Comparison of ENCODE assay signal across 9 cellular contexts in the genomic region with DNA sequence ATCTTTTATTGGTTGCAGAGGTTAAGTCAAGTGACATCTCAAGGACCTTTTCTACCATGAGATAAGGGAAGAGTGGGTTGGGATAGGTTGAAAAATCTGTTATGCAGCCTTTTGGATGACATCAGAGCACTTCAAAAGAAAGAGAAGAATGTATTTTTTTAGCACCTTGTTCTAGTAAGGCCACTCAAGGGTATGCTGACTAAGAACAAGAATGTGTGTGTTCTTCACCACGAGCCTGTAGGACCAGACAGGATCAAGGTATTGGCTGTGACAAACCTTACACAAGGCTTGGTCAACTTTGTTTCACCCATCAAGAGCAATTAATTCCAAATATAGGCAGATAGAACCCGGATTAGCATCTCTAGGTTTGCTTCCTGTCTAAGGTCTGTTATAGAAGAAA.
DNase-seq lines count a peak whose midpoint lies in the region; ATAC-seq lines count a peak whose summit lies in the region.
"Had no signal": no experiment of that assay in that cellular context is flagged by ENCODE, and none has a peak within 500 bp of the region (broad histone marks: within the 10 kb centered on the region; RNA-seq: fewer than 3 reads in every experiment).

No MANE protein-coding gene starts in this region.

- no peak overlapping the region for H3K27ac Mint-ChIP-seq in naive B cell

- H3K27me3 Mint-ChIP-seq in naive B cell = no peaks in the 10 kb centered on the region

- no peak overlapping the region for H3K4me3 Mint-ChIP-seq in naive B cell
- H3K4me3 Mint-ChIP-seq: neural crest cell had no signal

- ATAC-seq in GM18858 (IDR thresholded peaks at IDR 0.05; ENCODE audit: unreplicated experiment) (peak; percentile 87), GM21390 (IDR thresholded peaks at IDR 0.05; ENCODE audit: unreplicated experiment) (peak; percentile 78), HG03175 (IDR thresholded peaks at IDR 0.05; ENCODE audit: unreplicated experiment) (peak; percentile 91), naive B cell (ENCODE audit: low read depth in 2 of 2) (peak; percentile 28 to 31), left lobe of liver (no peak)

- H3K9me3 Mint-ChIP-seq in naive B cell = no peaks in the 10 kb centered on the region

- DNase-seq in naive B cell (no peak), NCI-H2081 (lab: John Stamatoyannopoulos, UW) (no peak), left lobe of liver (ENCODE audit: low spot score) (no peak), UCSD-AML1 (lab: John Stamatoyannopoulos, UW; ENCODE audit: unreplicated experiment) (no peak)
- DNase-seq: dorsolateral prefrontal cortex had no signal

- no peaks in the 10 kb centered on the region for H3K36me3 Mint-ChIP-seq in naive B cell

- H3K4me1 Mint-ChIP-seq in naive B cell = peaks cover 13 to 41% (median 24%) of the 10 kb centered on the region in 3 donors
- H3K4me1 Mint-ChIP-seq: neural crest cell had no signal
